ENCODE assay signal across 22 cellular contexts in the genomic region with DNA sequence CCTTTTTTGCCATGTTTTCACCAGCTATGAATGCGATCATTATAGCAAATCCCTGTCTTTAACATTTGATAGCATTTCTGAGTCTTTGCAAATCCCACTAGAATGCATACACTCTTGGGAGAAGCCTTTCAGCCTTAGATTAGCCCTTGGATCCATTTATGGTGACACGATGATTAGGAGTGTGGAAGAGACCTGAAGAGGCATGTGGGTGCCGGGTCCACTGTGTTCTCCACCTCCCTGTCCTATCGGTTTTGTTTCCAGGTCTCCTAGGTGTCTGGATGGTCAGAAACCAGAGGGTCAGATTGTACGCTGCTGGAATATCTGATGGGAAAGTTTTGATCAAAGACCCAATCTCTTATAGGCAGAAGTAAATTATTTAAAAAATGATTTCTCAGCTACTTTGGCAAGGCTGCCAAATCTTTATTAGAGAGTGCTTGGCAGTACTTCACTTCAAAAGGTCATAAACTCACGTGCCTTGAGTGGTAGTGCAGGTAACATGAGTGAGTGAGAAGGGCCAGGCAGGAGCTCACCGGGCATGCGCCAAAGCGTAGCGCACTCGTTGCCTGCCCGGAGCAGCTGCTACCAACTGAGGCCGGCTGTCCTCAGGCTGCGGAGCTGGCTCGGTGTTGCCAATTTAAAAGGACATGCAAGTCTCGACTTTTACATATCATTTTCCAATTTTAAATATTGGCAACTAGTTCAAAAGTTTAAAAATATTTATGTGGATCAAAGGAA. TPM values are rescaled to one million over a fixed set of nuclear protein-coding genes. Genes with fewer than 3 reads are reported as not detected.
DNase-seq lines count a peak whose midpoint lies in the region; ATAC-seq and TF ChIP-seq lines count a peak whose summit lies in the region.
"Had no signal": no experiment of that assay in that cellular context is flagged by ENCODE, and none has a peak within 500 bp of the region (broad histone marks: within the 10 kb centered on the region; RNA-seq: fewer than 3 reads in every experiment).

No MANE protein-coding gene starts in this region.

- H3K9me3 ChIP-seq in left lung (no peaks in the 10 kb centered on the region), thyroid gland (no peaks in the 10 kb centered on the region)
- H3K9me3 ChIP-seq: A549; BLaER1 treated with 17β-estradiol and CSF1 and Interleukin-3, amounts not matched to agents 10 nM and 100 nM; HAP-1; SK-N-SH had no signal

- TF ChIP-seq CTCF in left lung (IDR thresholded peaks at IDR 0.05) (no peak), thyroid gland (IDR thresholded peaks at IDR 0.05) (no peak)

- H3K27ac ChIP-seq in left lung (peak overlapping the region in 1 of 2 donors; percentile 9), thyroid gland (no peak overlapping the region)
- H3K27ac ChIP-seq: A549; BLaER1 treated with 17β-estradiol and CSF1 and Interleukin-3, amounts not matched to agents 10 nM and 100 nM; HL-60; KMS-11 had no signal

- WGBS in thyroid gland, 2 donors: 80 to 90% methylated on average over 16 of the region's 16 CpGs

- ATAC-seq in left lung (peak; percentile 86), GM21529 (IDR thresholded peaks at IDR 0.05; ENCODE audit: unreplicated experiment) (no peak), GM18861 (IDR thresholded peaks at IDR 0.05; ENCODE audit: unreplicated experiment) (no peak)
- ATAC-seq: A549 had no signal

- DNase-seq in DMS79 treated with DMSO at 0.1 percent for 48 hours (lab: John Stamatoyannopoulos, UW) (peak; percentile 0), NCI-H2029 treated with DMSO at 0.1 percent for 48 hours (lab: John Stamatoyannopoulos, UW) (peak; percentile 22), left lung (peak; percentile 70 to 80), thyroid gland (peak; percentile 22 to 50), NAMALWA (ENCODE audit: low spot score) (no peak)
- DNase-seq: AML-193; CD4-positive, alpha-beta T cell; GOT3; NCI-H1436; NCI-H187; NCI-H2107; NCI-H345; NCI-H510A treated with DMSO at 0.1 percent for 48 hours; SIG-M5; SK-N-SH had no signal

- H3K27me3 ChIP-seq in left lung: no peaks in the 10 kb centered on the region
- H3K27me3 ChIP-seq in thyroid gland: no peaks in the 10 kb centered on the region
- H3K27me3 ChIP-seq: BLaER1 treated with 17β-estradiol and CSF1 and Interleukin-3, amounts not matched to agents 10 nM and 100 nM had no signal

- H3K36me3 ChIP-seq in left lung (no peaks in the 10 kb centered on the region), thyroid gland (no peaks in the 10 kb centered on the region)
- H3K36me3 ChIP-seq: BLaER1 treated with 17β-estradiol and CSF1 and Interleukin-3, amounts not matched to agents 10 nM and 100 nM; HAP-1 had no signal

- no peak overlapping the region for H3K4me3 ChIP-seq in left lung
- H3K4me3 ChIP-seq in thyroid gland (replicated peaks in 1 of 3): no peak overlapping the region
- H3K4me3 ChIP-seq: A549; BLaER1 treated with 17β-estradiol and CSF1 and Interleukin-3, amounts not matched to agents 10 nM and 100 nM; HAP-1 had no signal

- TF ChIP-seq POLR2A in thyroid gland (IDR thresholded peaks at IDR 0.05): no peak

- intact Hi-C loops in left lung (cut with DNase I) (no loop called here), thyroid gland (cut with DNase I) (no loop called here)

- peaks cover 0 to 10% of the 10 kb centered on the region in 2 donors for H3K4me1 ChIP-seq in left lung
- peaks cover 0 to 5% of the 10 kb centered on the region in 2 donors for H3K4me1 ChIP-seq in thyroid gland
- H3K4me1 ChIP-seq: A549; BLaER1 treated with 17β-estradiol and CSF1 and Interleukin-3, amounts not matched to agents 10 nM and 100 nM; HAP-1 had no signal

RNA-seq across cellular contexts. Expression of gene PCSK5, which starts 51.3 kb away (rescaled TPM):
- total RNA-seq in left lung (10 to 100 TPM; 18.7 to 20.3 TPM), thyroid gland (10 to 100 TPM in 3 of 4 donors, 1 to 10 TPM in 1; 9.6 to 41.8 (median 15.1) TPM)
